In genomic region chr11:27553186-27553585, GRCh38 we compare ENCODE assay signal across 2 cellular contexts.
TF ChIP-seq lines count a peak whose summit lies in the region.

No MANE protein-coding gene starts in this region.

TF ChIP-seq in HEK293, 187 proteins besides CTCF, POLR2A, EP300 and RAD21 (continued from another document):
- no peak for TF ChIP-seq PRDM6 (tag by site-specific recombination; IDR thresholded peaks at IDR 0.05)
- TF ChIP-seq SALL2 (tag by site-specific recombination; IDR thresholded peaks at IDR 0.05; ENCODE audit: borderline replicate concordance) = no peak
- no peak for TF ChIP-seq ZNF398 (tag by site-specific recombination; IDR thresholded peaks at IDR 0.05)
- no peak for TF ChIP-seq ZBTB7A (tag by site-specific recombination; IDR thresholded peaks at IDR 0.05; ENCODE audit: low read depth)
- no peak for TF ChIP-seq ZNF341 (tag by site-specific recombination; IDR thresholded peaks at IDR 0.05; ENCODE audit: low read depth)
- no peak for TF ChIP-seq ZNF366 (tag by site-specific recombination; conservative IDR thresholded peaks at IDR 0.05)
- no peak for TF ChIP-seq GLI4 (tag by site-specific recombination; IDR thresholded peaks at IDR 0.05)
- no peak for TF ChIP-seq KLF9 (tag by site-specific recombination; IDR thresholded peaks at IDR 0.05; ENCODE audit: low read depth)

TF ChIP-seq in SK-N-SH, 30 proteins besides CTCF, POLR2A, EP300 and RAD21 (continued from another document):
- TF ChIP-seq REST (IDR thresholded peaks at IDR 0.05; ENCODE audit: low read depth, low read length) (no peak), EZH2phosphoT487 (IDR thresholded peaks at IDR 0.05; ENCODE audit: borderline replicate concordance, low read depth) (no peak), SIN3A (IDR thresholded peaks at IDR 0.05; ENCODE audit: borderline replicate concordance, low read depth, low read length) (no peak)
- TF ChIP-seq, protein P1, sequence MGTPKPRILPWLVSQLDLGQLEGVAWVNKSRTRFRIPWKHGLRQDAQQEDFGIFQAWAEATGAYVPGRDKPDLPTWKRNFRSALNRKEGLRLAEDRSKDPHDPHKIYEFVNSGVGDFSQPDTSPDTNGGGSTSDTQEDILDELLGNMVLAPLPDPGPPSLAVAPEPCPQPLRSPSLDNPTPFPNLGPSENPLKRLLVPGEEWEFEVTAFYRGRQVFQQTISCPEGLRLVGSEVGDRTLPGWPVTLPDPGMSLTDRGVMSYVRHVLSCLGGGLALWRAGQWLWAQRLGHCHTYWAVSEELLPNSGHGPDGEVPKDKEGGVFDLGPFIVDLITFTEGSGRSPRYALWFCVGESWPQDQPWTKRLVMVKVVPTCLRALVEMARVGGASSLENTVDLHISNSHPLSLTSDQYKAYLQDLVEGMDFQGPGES (IDR thresholded peaks at IDR 0.05; ENCODE audit: low read depth, low read length) = no peak
